In genomic region chr2:73176881-73177644, GRCh38 we compare ENCODE assay signal across 8 cellular contexts. TPM values are rescaled to one million over a fixed set of nuclear protein-coding genes. Genes with fewer than 3 reads are reported as not detected.
A peak's percentile ranks its signal among the peaks of the same experiment; 100 is the strongest.
DNase-seq lines count a peak whose midpoint lies in the region; ATAC-seq and TF ChIP-seq lines count a peak whose summit lies in the region.

No MANE protein-coding gene starts in this region.

- H3K9me3 ChIP-seq in lower lobe of right lung: no peaks in the 10 kb centered on the region

- H3K4me1 ChIP-seq in lower lobe of right lung: peaks cover 21% of the 10 kb centered on the region

- peak; percentile 98 for TF ChIP-seq CTCF in CD14-positive monocyte (IDR thresholded peaks at IDR 0.05)
- TF ChIP-seq CTCF in dorsolateral prefrontal cortex (IDR thresholded peaks at IDR 0.05 in 54 of 56, conservative IDR thresholded peaks at IDR 0.05 in 2 of 56; ENCODE audit: low read depth in 1 of 56, partially characterized antibody in 56 of 56): peak; percentile 85 to 100 (median 99)
- peak; percentile 99 for TF ChIP-seq CTCF in lower lobe of right lung (IDR thresholded peaks at IDR 0.05)

- intact Hi-C loops in CD14-positive monocyte (cut with micrococcal nuclease) (loop anchor here in 1 of 2 donors (1.0 to 5.0 kb wide), 3 partner anchors 90 to 285 kb away; no protein-coding TSS in a partner anchor), dorsolateral prefrontal cortex (cut with DNase I) (loop anchor here (1.0 to 5.0 kb wide), 6 partner anchors 36 to 290 kb away; partner anchors contain the start of gene SPR (in 1 of the 2)), lower lobe of right lung (cut with DNase I) (no loop called here)

- peak overlapping the region; percentile 33 to 75 (median 64) for H3K4me3 ChIP-seq in dorsolateral prefrontal cortex
- H3K4me3 ChIP-seq in lower lobe of right lung: peak overlapping the region; percentile 72

- H3K27ac Mint-ChIP-seq in CD14-positive monocyte: peak overlapping the region in 2 of 7 donors; percentile 28 to 36

- peak overlapping the region in 23 of 59 donors; percentile 6 to 76 (median 52) for H3K27ac ChIP-seq in dorsolateral prefrontal cortex
- peak overlapping the region; percentile 83 for H3K27ac ChIP-seq in lower lobe of right lung

- peaks cover 3 to 4% of the 10 kb centered on the region in 2 donors for H3K36me3 Mint-ChIP-seq in CD14-positive monocyte

- H3K4me3 Mint-ChIP-seq in CD14-positive monocyte: peak overlapping the region; percentile 95

- H3K4me1 Mint-ChIP-seq in CD14-positive monocyte: peaks cover 16% of the 10 kb centered on the region

- peak; percentile 88 for ATAC-seq in GM19372 (IDR thresholded peaks at IDR 0.05; ENCODE audit: low read depth, unreplicated experiment)
- ATAC-seq in HG03469 (IDR thresholded peaks at IDR 0.05; ENCODE audit: unreplicated experiment): peak; percentile 63
- peak; percentile 95 to 97 for ATAC-seq in lower lobe of right lung

- DNase-seq in CD14-positive monocyte (ENCODE audit: low spot score) (peak; percentile 68), NCI-H748 (lab: John Stamatoyannopoulos, UW; ENCODE audit: unreplicated experiment) (peak; percentile 85), dorsolateral prefrontal cortex (peak; percentile 82 to 92 (median 90)), lower lobe of right lung (peak; percentile 94)
- DNase-seq in activated CD4-positive, alpha-beta T cell treated with anti-CD3 and anti-CD28 coated beads, Interleukin-2, amount 50 U/mL, for 48 hours: peak; percentile 91 to 92
- DNase-seq in stimulated activated CD4-positive, alpha-beta T cell treated with anti-CD3 and anti-CD28 coated beads, Interleukin-4, amount 100 ng/mL, for 48 hours (ENCODE audit: low read depth in 2 of 2): peak; percentile 87 to 88

- no peaks in the 10 kb centered on the region for H3K36me3 ChIP-seq in lower lobe of right lung

- peaks cover 61 to 88% (median 68%) of the 10 kb centered on the region in 3 donors for H3K27me3 Mint-ChIP-seq in CD14-positive monocyte (ENCODE audit: low read depth in 3 of 3)

- H3K9me3 Mint-ChIP-seq in CD14-positive monocyte: peaks cover 0 to 20% (median 6%) of the 10 kb centered on the region in 7 donors

- H3K27me3 ChIP-seq in dorsolateral prefrontal cortex (peaks cover 0 to 42% (median 0%) of the 10 kb centered on the region in 45 donors), lower lobe of right lung (ENCODE audit: low read depth) (peaks cover 15% of the 10 kb centered on the region)

RNA-seq across cellular contexts. Expression of gene NOTO, which starts 25.3 kb away (rescaled TPM):
- polyA plus RNA-seq in CD14-positive monocyte: not detected
- total RNA-seq in dorsolateral prefrontal cortex (under 1 TPM in 4 of 120 experiments, not detected in 116; 0.16 to 0.25 (median 0.16) TPM), lower lobe of right lung (not detected)

RNA-seq across cellular contexts. Expression of gene SMYD5, which starts 37.0 kb away (rescaled TPM):
- 1 to 10 TPM; 1.6 to 1.7 TPM for polyA plus RNA-seq in CD14-positive monocyte
- total RNA-seq in dorsolateral prefrontal cortex: 10 to 100 TPM; 25.0 to 44.3 (median 33.2) TPM
- total RNA-seq in lower lobe of right lung: 13.3 TPM

RNA-seq across cellular contexts. Expression of gene PRADC1, which starts 56.0 kb away (rescaled TPM):
- 10 to 100 TPM; 33.3 to 49.2 TPM for polyA plus RNA-seq in CD14-positive monocyte
- total RNA-seq in dorsolateral prefrontal cortex: 10 to 100 TPM; 12.9 to 36.2 (median 21.9) TPM
- 14.8 TPM for total RNA-seq in lower lobe of right lung

RNA-seq across cellular contexts. Expression of gene CCT7, which starts 57.0 kb away (rescaled TPM):
- polyA plus RNA-seq in CD14-positive monocyte: 100 to 1,000 TPM; 134 to 151 TPM
- total RNA-seq in dorsolateral prefrontal cortex: 100 to 1,000 TPM; 123 to 278 (median 188) TPM
- 151 TPM for total RNA-seq in lower lobe of right lung
